Comparison of ENCODE assay signal across 25 cellular contexts in genomic region chr6:14196029-14196428, GRCh38.
DNase-seq lines count a peak whose midpoint lies in the region; ATAC-seq, FAIRE-seq and TF ChIP-seq lines count a peak whose summit lies in the region.
"Had no signal": no experiment of that assay in that cellular context is flagged by ENCODE, and none has a peak within 500 bp of the region (broad histone marks: within the 10 kb centered on the region; RNA-seq: fewer than 3 reads in every experiment).

No MANE protein-coding gene starts in this region.

- no peak overlapping the region for H3K4me2 ChIP-seq in K562 (ENCODE audit: insufficient read depth, low read length)
- no peak overlapping the region for H3K4me2 ChIP-seq in mesendoderm (ENCODE audit: low read length)
- H3K4me2 ChIP-seq: BLaER1 had no signal

- H3K18ac ChIP-seq in mesendoderm (ENCODE audit: low read length) = no peak overlapping the region

- BruUV-seq in K562 (replicated peaks; lab: Mats Ljungman, UMichigan) = no TSS peak

- no peak overlapping the region for H2AK5ac ChIP-seq in mesendoderm (ENCODE audit: low read length)

- intact Hi-C loops in K562 (cut with micrococcal nuclease) = no loop called here
- intact Hi-C loops in left colon (cut with DNase I, micrococcal nuclease) = no loop called here

- H2BK120ac ChIP-seq in mesendoderm (ENCODE audit: low read depth, low read length) = no peak overlapping the region

- no peak overlapping the region for H2BK15ac ChIP-seq in mesendoderm (replicated peaks; ENCODE audit: low read depth)

- no peaks in the 10 kb centered on the region for H3K79me1 ChIP-seq in mesendoderm (ENCODE audit: low read length)

- H4K20me1 ChIP-seq in K562 (replicated peaks; ENCODE audit: control insufficient read depth, insufficient read depth, low read length) = no peaks in the 10 kb centered on the region
- H4K20me1 ChIP-seq: BLaER1 had no signal

- no peak overlapping the region for H4K5ac ChIP-seq in mesendoderm (ENCODE audit: low read length)

- CTCF ChIA-PET in K562 (lab: Yijun Ruan, JAX; ENCODE audit: low intra/inter-chr PET ratio) = no interaction called here

- H3K56ac ChIP-seq in mesendoderm (ENCODE audit: low read length) = no peak overlapping the region

- peak overlapping the region; percentile 26 for H3K4ac ChIP-seq in mesendoderm (ENCODE audit: low read depth, low read length)

- TF ChIP-seq RAD21 in K562 (CRISPR knock-in tag; conservative IDR thresholded peaks at IDR 0.05 in 1 of 2, IDR thresholded peaks at IDR 0.05 in 1 of 2) = no peak

- H3K9me1 ChIP-seq in K562 (ENCODE audit: control insufficient read depth, insufficient read depth, low read length) = no peaks in the 10 kb centered on the region

- H2AFZ ChIP-seq in K562 (ENCODE audit: low read depth, low read length) = no peak overlapping the region

- H3K36me3 ChIP-seq in K562 (ENCODE audit: control insufficient read depth, insufficient read depth, low read length) = no peaks in the 10 kb centered on the region
- H3K36me3 ChIP-seq in mesendoderm (ENCODE audit: control insufficient read depth, insufficient read depth, low read length) = no peaks in the 10 kb centered on the region
- no peaks in the 10 kb centered on the region for H3K36me3 ChIP-seq in small intestine (ENCODE audit: control insufficient read depth in 2 of 2, insufficient read depth in 2 of 2, low read length in 2 of 2)
- H3K36me3 ChIP-seq: BE2C, BLaER1 had no signal

- TF ChIP-seq CTCF in K562 (IDR thresholded peaks at IDR 0.05 in 2 of 3, conservative IDR thresholded peaks at IDR 0.05 in 1 of 3; ENCODE audit: insufficient read depth in 2 of 3, low read depth in 1 of 3, low read length in 3 of 3) = no peak

- WGBS in K562 (ENCODE audit: insufficient coverage, low coverage, missing lambda C conversion rate) = 11% methylated on average over 5 of the region's 5 CpGs
- no CpG with 5 or more reads among the region's 5 CpGs for WGBS in mesendoderm (ENCODE audit: extremely low coverage, insufficient coverage, low lambda C conversion rate)
- 50 to 73% (median 58%) methylated on average over 5 of the region's 5 CpGs for WGBS in small intestine, 3 donors

- H3K9me3 ChIP-seq in K562 (replicated peaks; ENCODE audit: control insufficient read depth, insufficient read depth, low read depth, low read length) (no peaks in the 10 kb centered on the region), small intestine (ENCODE audit: control insufficient read depth, low read depth) (no peaks in the 10 kb centered on the region)
- H3K9me3 ChIP-seq: BE2C had no signal

- H3K9ac ChIP-seq in K562 (ENCODE audit: insufficient read depth in 1 of 2, low read depth in 2 of 2, low read length in 2 of 2) (no peak overlapping the region), mesendoderm (ENCODE audit: low read length) (no peak overlapping the region)
- H3K9ac ChIP-seq: BLaER1 had no signal

- H3K27ac ChIP-seq in K562 (ENCODE audit: extremely low read depth, low read depth, low read length) (no peak overlapping the region), mesendoderm (ENCODE audit: low read depth, low read length) (no peak overlapping the region), small intestine (ENCODE audit: low read depth in 1 of 2, low read length in 1 of 2) (no peak overlapping the region)
- H3K27ac ChIP-seq: BLaER1 had no signal

- no peak for ATAC-seq in K562
- peak; percentile 76 for ATAC-seq in left colon

- TF ChIP-seq POLR2A in K562 (conservative IDR thresholded peaks at IDR 0.05) = no peak

- H3K79me2 ChIP-seq in K562 (ENCODE audit: control insufficient read depth, insufficient read depth, low read length) (no peaks in the 10 kb centered on the region), mesendoderm (ENCODE audit: control insufficient read depth, insufficient read depth, low read length) (no peaks in the 10 kb centered on the region)

- no peak for FAIRE-seq in K562 (lab: Jason Lieb, UNC)
- FAIRE-seq in small intestine (lab: Jason Lieb, UNC) = no peak
- FAIRE-seq: A204.1, G401.6, GM12891, GM18507 had no signal

- in situ Hi-C loops in K562 (cut with MboI) = no loop called here

- H2BK5ac ChIP-seq in mesendoderm (ENCODE audit: low read length) = no peak overlapping the region

- no peaks in the 10 kb centered on the region for H3K4me1 ChIP-seq in K562 (replicated peaks in 1 of 2; ENCODE audit: control insufficient read depth in 2 of 2, insufficient read depth in 2 of 2, low read length in 2 of 2)
- no peaks in the 10 kb centered on the region for H3K4me1 ChIP-seq in mesendoderm (ENCODE audit: control insufficient read depth, low read depth, low read length)
- peaks cover 0 to 1% of the 10 kb centered on the region in 2 donors for H3K4me1 ChIP-seq in small intestine (ENCODE audit: control insufficient read depth in 2 of 2, insufficient read depth in 1 of 2, low read depth in 1 of 2, low read length in 1 of 2)
- H3K4me1 ChIP-seq: BE2C, BLaER1 had no signal

- no peak overlapping the region for H4K8ac ChIP-seq in mesendoderm (ENCODE audit: low read depth, low read length)

- H3K27me3 ChIP-seq in K562 (ENCODE audit: control insufficient read depth in 2 of 2, insufficient read depth in 2 of 2, low read length in 2 of 2) (peaks cover 39 to 49% of the 10 kb centered on the region in 2 experiments), mesendoderm (ENCODE audit: insufficient read depth, low read length, poor library complexity) (no peaks in the 10 kb centered on the region), small intestine (ENCODE audit: control insufficient read depth in 2 of 2, insufficient read depth in 2 of 2, low read length in 2 of 2) (no peaks in the 10 kb centered on the region)
- H3K27me3 ChIP-seq: BE2C, BLaER1 had no signal

- POLR2A ChIA-PET in K562 (lab: Yijun Ruan, JAX) = interaction anchor here (0.6 kb wide), 1 partner anchor 385 kb away, joined by 4 read pairs; no protein-coding TSS in a partner anchor

- no peak overlapping the region for H3K4me3 ChIP-seq in K562
- no peak overlapping the region for H3K4me3 ChIP-seq in mesendoderm (ENCODE audit: low read length)
- no peak overlapping the region for H3K4me3 ChIP-seq in small intestine (ENCODE audit: low read depth in 1 of 2, low read length in 2 of 2)
- H3K4me3 ChIP-seq: BLaER1 had no signal

- H3K23ac ChIP-seq in mesendoderm (ENCODE audit: low read length) = no peak overlapping the region

- DNase-seq in K562 (ENCODE audit: extremely low read depth in 1 of 4, low spot score in 3 of 4) (no peak), left colon (no peak), mesendoderm (no peak), small intestine (peak; percentile 56), mesenteric fat pad (ENCODE audit: low spot score) (no peak), HPDE6-E6E7 (ENCODE audit: extremely low spot score) (no peak), DMS153 treated with DMSO at 0.1 percent for 48 hours (lab: John Stamatoyannopoulos, UW; ENCODE audit: unreplicated experiment) (no peak), islet precursor cell (no peak)
- DNase-seq: 8988T; ACHN; BE2C; C1 segment of cervical spinal cord; CD4-positive, alpha-beta memory T cell; CD4-positive, CD25-positive, alpha-beta regulatory T cell; CD8-positive, alpha-beta memory T cell; COR-L47; DMS 273 treated with DMSO at 0.1 percent for 48 hours; DMS153; DMS79 treated with DMSO at 0.1 percent for 48 hours; GF-D8 had no signal

- no peak for TF ChIP-seq EP300 in K562 (IDR thresholded peaks at IDR 0.05; ENCODE audit: low read length)

TF ChIP-seq in K562, 482 proteins besides CTCF, POLR2A, EP300 and RAD21 (continues in another document):
- TF ChIP-seq, protein P1, sequence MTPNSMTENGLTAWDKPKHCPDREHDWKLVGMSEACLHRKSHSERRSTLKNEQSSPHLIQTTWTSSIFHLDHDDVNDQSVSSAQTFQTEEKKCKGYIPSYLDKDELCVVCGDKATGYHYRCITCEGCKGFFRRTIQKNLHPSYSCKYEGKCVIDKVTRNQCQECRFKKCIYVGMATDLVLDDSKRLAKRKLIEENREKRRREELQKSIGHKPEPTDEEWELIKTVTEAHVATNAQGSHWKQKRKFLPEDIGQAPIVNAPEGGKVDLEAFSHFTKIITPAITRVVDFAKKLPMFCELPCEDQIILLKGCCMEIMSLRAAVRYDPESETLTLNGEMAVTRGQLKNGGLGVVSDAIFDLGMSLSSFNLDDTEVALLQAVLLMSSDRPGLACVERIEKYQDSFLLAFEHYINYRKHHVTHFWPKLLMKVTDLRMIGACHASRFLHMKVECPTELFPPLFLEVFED (CRISPR knock-in tag; conservative IDR thresholded peaks at IDR 0.05) = no peak
- TF ChIP-seq AFF4 (CRISPR knock-in tag; IDR thresholded peaks at IDR 0.05) (no peak), POLR2G (IDR thresholded peaks at IDR 0.05; ENCODE audit: low read depth, low read length) (no peak), TARDBP (IDR thresholded peaks at IDR 0.05) (no peak), SNAPC5 (CRISPR knock-in tag; IDR thresholded peaks at IDR 0.05) (no peak)
